1 cellular context compared by ENCODE assay signal in the genomic region with DNA sequence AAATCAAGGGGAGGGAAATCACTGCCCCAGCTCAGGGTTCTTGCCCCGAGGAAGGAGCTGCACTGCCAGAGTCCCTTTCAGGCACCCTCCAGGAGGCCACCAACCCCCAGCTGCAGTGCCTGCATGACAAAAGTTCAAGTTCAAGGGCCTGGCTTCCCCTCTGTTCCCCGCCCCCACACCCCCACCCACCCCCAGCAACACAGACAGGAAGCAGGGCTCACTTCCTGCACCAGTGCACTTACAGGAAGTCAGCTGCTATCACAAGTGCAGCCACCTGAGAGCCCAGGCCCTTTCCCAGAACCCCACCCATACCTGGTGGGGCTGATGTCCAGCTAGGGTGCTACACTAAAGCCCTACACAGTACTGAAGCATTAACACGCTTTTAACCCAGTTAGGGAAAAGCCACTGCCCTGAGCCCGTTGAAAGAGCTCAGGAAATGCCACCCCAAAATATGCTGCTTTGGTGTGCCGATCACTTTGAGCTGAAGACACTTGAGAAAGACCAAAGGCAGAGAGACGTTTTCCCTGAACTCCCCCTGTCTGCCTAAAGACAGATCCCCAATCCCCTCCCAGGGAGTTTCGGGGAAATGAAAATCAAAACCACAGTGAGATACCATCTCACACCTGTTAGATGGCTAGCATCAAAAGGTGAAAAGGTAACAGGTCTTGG.
TF ChIP-seq lines count a peak whose summit lies in the region.

No MANE protein-coding gene starts in this region.

TF ChIP-seq in SK-N-SH treated with all-trans-retinoic acid at 6 μM for 48 hours, 23 proteins besides CTCF, POLR2A, EP300 and RAD21 (continued from another document):
- TF ChIP-seq, protein P1, sequence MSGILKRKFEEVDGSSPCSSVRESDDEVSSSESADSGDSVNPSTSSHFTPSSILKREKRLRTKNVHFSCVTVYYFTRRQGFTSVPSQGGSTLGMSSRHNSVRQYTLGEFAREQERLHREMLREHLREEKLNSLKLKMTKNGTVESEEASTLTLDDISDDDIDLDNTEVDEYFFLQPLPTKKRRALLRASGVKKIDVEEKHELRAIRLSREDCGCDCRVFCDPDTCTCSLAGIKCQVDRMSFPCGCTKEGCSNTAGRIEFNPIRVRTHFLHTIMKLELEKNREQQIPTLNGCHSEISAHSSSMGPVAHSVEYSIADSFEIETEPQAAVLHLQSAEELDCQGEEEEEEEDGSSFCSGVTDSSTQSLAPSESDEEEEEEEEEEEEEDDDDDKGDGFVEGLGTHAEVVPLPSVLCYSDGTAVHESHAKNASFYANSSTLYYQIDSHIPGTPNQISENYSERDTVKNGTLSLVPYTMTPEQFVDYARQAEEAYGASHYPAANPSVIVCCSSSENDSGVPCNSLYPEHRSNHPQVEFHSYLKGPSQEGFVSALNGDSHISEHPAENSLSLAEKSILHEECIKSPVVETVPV (CRISPR knock-in tag; IDR thresholded peaks at IDR 0.05) = no peak
- TF ChIP-seq CREB5 (CRISPR knock-in tag; IDR thresholded peaks at IDR 0.05; ENCODE audit: low read depth) (no peak), ESRRG (CRISPR knock-in tag; IDR thresholded peaks at IDR 0.05) (no peak), ZNF70 (CRISPR knock-in tag; IDR thresholded peaks at IDR 0.05) (no peak), PPARA (CRISPR knock-in tag; IDR thresholded peaks at IDR 0.05; ENCODE audit: borderline replicate concordance) (no peak), GLIS3 (CRISPR knock-in tag; IDR thresholded peaks at IDR 0.05) (no peak), OSR1 (CRISPR knock-in tag; IDR thresholded peaks at IDR 0.05) (no peak), POU6F1 (CRISPR knock-in tag; IDR thresholded peaks at IDR 0.05; ENCODE audit: borderline replicate concordance, low read depth) (no peak)
